Comparison of ENCODE assay signal across 7 cellular contexts in genomic region chr4:70039928-70040327, GRCh38. TPM values are rescaled to one million over a fixed set of nuclear protein-coding genes. Genes with fewer than 3 reads are reported as not detected.
"Had no signal": no experiment of that assay in that cellular context is flagged by ENCODE, and none has a peak within 500 bp of the region (broad histone marks: within the 10 kb centered on the region; RNA-seq: fewer than 3 reads in every experiment).

No MANE protein-coding gene starts in this region.

RNA-seq across cellular contexts. Expression of gene HTN1, which starts 10.3 kb away (rescaled TPM):
- total RNA-seq: GM23248, GM23338, H1, H4, H7, H9, HFFc6 had no signal
- polyA plus RNA-seq: GM23248, GM23338, H1 had no signal

RNA-seq across cellular contexts. Expression of gene HTN3, which starts 11.7 kb away (rescaled TPM):
- total RNA-seq: GM23248, GM23338, H1, H4, H7, H9, HFFc6 had no signal
- polyA plus RNA-seq: GM23248, GM23338, H1 had no signal

RNA-seq across cellular contexts. Expression of gene STATH, which starts 44.2 kb away (rescaled TPM):
- total RNA-seq: GM23248, GM23338, H1, H7, H9, HFFc6 had no signal
- polyA plus RNA-seq: GM23248, GM23338, H1 had no signal
